ENCODE assay signal across 8 cellular contexts in the genomic region with DNA sequence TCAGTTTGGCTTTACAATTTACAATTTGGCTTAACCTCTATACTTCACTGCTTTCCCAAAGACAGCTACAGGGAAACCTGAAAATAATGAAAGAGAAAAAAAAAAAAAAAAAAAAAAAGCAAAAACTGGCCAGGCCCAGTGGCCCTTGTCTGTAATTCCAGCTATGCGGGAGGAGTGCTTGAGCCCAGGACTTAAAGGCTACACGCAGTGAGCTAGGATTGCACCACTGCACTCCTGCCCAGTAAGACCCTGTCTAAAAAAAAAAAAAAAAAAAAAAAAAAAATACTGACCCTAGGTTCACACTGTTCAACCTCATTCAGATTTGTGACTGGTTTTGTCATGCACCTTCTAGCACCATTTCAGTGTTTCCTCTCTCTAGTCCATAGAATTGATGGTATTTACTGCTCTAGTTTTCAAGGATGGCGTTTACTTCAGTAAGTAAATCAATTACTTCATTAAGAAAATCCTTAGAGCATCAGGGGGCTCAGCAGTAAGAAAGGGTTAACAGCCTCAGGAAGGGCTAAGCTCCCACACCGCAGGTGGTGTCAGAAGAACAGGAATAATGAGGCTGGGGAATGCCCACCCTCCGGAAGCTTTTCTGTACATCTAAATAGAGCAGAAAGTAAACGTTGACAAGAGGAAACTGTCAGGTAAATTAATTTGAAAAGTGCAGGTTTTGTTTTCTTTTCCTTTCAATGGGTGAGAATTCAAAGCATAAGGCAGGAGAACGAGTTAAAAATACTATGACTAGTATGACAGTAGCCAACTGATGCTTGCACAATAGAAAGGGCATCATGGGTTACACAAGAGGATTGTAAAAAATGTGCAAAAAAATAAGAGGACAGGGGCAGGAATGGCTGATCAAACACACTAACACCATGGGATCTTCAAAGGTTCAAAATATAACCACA.
DNase-seq lines count a peak whose midpoint lies in the region; ATAC-seq and TF ChIP-seq lines count a peak whose summit lies in the region.

No MANE protein-coding gene starts in this region.

- H3K4me1 Mint-ChIP-seq in CD14-positive monocyte (peaks cover 51% of the 10 kb centered on the region), T-helper 17 cell (peaks cover 47% of the 10 kb centered on the region), immature natural killer cell (peaks cover 95 to 100% of the 10 kb centered on the region in 2 donors), glutamatergic neuron (ENCODE audit: low read depth, unreplicated experiment) (peaks cover 5% of the 10 kb centered on the region)

- H3K27me3 Mint-ChIP-seq in CD14-positive monocyte (ENCODE audit: low read depth in 3 of 3) (peaks cover 0 to 1% (median 0%) of the 10 kb centered on the region in 3 donors), T-helper 17 cell (no peaks in the 10 kb centered on the region), immature natural killer cell (ENCODE audit: low read depth in 3 of 3) (peaks cover 0 to 4% (median 0%) of the 10 kb centered on the region in 3 donors), glutamatergic neuron (ENCODE audit: unreplicated experiment) (no peaks in the 10 kb centered on the region)

- H3K36me3 Mint-ChIP-seq in CD14-positive monocyte (peaks cover 13 to 16% of the 10 kb centered on the region in 2 donors), T-helper 17 cell (ENCODE audit: low read depth) (no peaks in the 10 kb centered on the region), immature natural killer cell (peaks cover 0 to 34% (median 9%) of the 10 kb centered on the region in 3 donors), glutamatergic neuron (ENCODE audit: unreplicated experiment) (peaks cover 7% of the 10 kb centered on the region)

- no peaks in the 10 kb centered on the region for H3K36me3 ChIP-seq in HUES6 (ENCODE audit: control insufficient read depth, insufficient read depth, low read length)

- peak overlapping the region; percentile 27; the same call in 1 of the 2 replicates for H3K4me3 ChIP-seq in HUES6 (ENCODE audit: low read depth, low read length)

- H3K4me1 ChIP-seq in HUES6 (ENCODE audit: control insufficient read depth, insufficient read depth, low read length): peaks cover 40% of the 10 kb centered on the region

- peak overlapping the region; percentile 56 to 63 for H3K4me3 Mint-ChIP-seq in CD14-positive monocyte
- H3K4me3 Mint-ChIP-seq in T-helper 17 cell: peak overlapping the region; percentile 67
- H3K4me3 Mint-ChIP-seq in immature natural killer cell: peak overlapping the region; percentile 68 to 91 (median 79)
- H3K4me3 Mint-ChIP-seq in glutamatergic neuron (ENCODE audit: unreplicated experiment): no peak overlapping the region

- ATAC-seq in T-helper 17 cell (no peak), HG02759 (IDR thresholded peaks at IDR 0.05; ENCODE audit: unreplicated experiment) (no peak), esophagus mucosa (no peak)

- intact Hi-C loops in CD14-positive monocyte (cut with micrococcal nuclease): loop anchor here in 1 of 2 donors (10.0 kb wide), 1 partner anchor 92 kb away; no protein-coding TSS in a partner anchor

- no peak overlapping the region for H3K9ac ChIP-seq in HUES6 (ENCODE audit: low read length)

- TF ChIP-seq CTCF in CD14-positive monocyte (IDR thresholded peaks at IDR 0.05) (no peak), glutamatergic neuron (IDR thresholded peaks at IDR 0.05; ENCODE audit: partially characterized antibody, unreplicated experiment) (no peak)

- 0 out of 2 replicates have a peak overlapping the region, but pooled peaks have one; percentile 44 for H3K27ac ChIP-seq in HUES6 (ENCODE audit: low read depth, low read length)

- H3K27me3 ChIP-seq in HUES6 (ENCODE audit: control insufficient read depth, insufficient read depth, low read length): no peaks in the 10 kb centered on the region

- H3K9me3 ChIP-seq in HUES6 (ENCODE audit: control insufficient read depth, insufficient read depth, low read depth, low read length) (peaks cover 17% of the 10 kb centered on the region), T-helper 17 cell (ENCODE audit: control insufficient read depth, low read length, poor library complexity, severe bottlenecking) (no peaks in the 10 kb centered on the region)

- no peak for DNase-seq in CD14-positive monocyte (ENCODE audit: low spot score)
- no peak for DNase-seq in T-helper 17 cell
- DNase-seq in immature natural killer cell: no peak
- no peak for DNase-seq in glutamatergic neuron
- DNase-seq in stimulated activated CD4-positive, alpha-beta T cell treated with anti-CD3 and anti-CD28 coated beads, Interleukin-1b, Interleukin-23, amount 100 ng/mL, for 48 hours: no peak

- H3K27ac Mint-ChIP-seq in CD14-positive monocyte (peak overlapping the region; percentile 44 to 91 (median 77)), T-helper 17 cell (peak overlapping the region; percentile 91), immature natural killer cell (peak overlapping the region; percentile 83 to 96 (median 93)), glutamatergic neuron (ENCODE audit: unreplicated experiment) (no peak overlapping the region)

- peaks cover 7 to 14% (median 12%) of the 10 kb centered on the region in 7 donors for H3K9me3 Mint-ChIP-seq in CD14-positive monocyte
- H3K9me3 Mint-ChIP-seq in immature natural killer cell: peaks cover 0 to 2% (median 0%) of the 10 kb centered on the region in 6 donors
- H3K9me3 Mint-ChIP-seq in glutamatergic neuron (ENCODE audit: unreplicated experiment): peaks cover 3% of the 10 kb centered on the region
